In genomic region chr7:130345725-130346124, GRCh38 we compare ENCODE assay signal across 1 cellular context.
TF ChIP-seq lines count a peak whose summit lies in the region.

No MANE protein-coding gene starts in this region.

TF ChIP-seq in WTC11, 78 proteins besides CTCF, POLR2A, EP300 and RAD21 (continued from another document):
- no peak for TF ChIP-seq E2F4 (CRISPR knock-in tag; IDR thresholded peaks at IDR 0.05; ENCODE audit: borderline replicate concordance, low read depth)
